ENCODE assay signal across 14 cellular contexts in genomic region chr7:132393789-132394261, GRCh38.
DNase-seq lines count a peak whose midpoint lies in the region; ATAC-seq and TF ChIP-seq lines count a peak whose summit lies in the region.
"Had no signal": no experiment of that assay in that cellular context is flagged by ENCODE, and none has a peak within 500 bp of the region (broad histone marks: within the 10 kb centered on the region; RNA-seq: fewer than 3 reads in every experiment).

No MANE protein-coding gene starts in this region.

- ATAC-seq in GM21786 (IDR thresholded peaks at IDR 0.05; ENCODE audit: unreplicated experiment), result no peak

- H3K27me3 ChIP-seq in BE2C (no peaks in the 10 kb centered on the region), ovary (no peaks in the 10 kb centered on the region), dorsolateral prefrontal cortex (no peaks in the 10 kb centered on the region)
- H3K27me3 ChIP-seq: BLaER1 had no signal

- TF ChIP-seq CTCF in BE2C (IDR thresholded peaks at IDR 0.05; ENCODE audit: low read depth, low read length) (no peak), glutamatergic neuron (IDR thresholded peaks at IDR 0.05; ENCODE audit: partially characterized antibody, unreplicated experiment) (no peak), ovary (IDR thresholded peaks at IDR 0.05) (no peak), dorsolateral prefrontal cortex (IDR thresholded peaks at IDR 0.05 in 54 of 56, conservative IDR thresholded peaks at IDR 0.05 in 2 of 56; ENCODE audit: low read depth in 1 of 56, partially characterized antibody in 56 of 56) (no peak)

- H3K27ac ChIP-seq in ovary, result peak overlapping the region in 1 of 2 donors; percentile 7
- no peak overlapping the region for H3K27ac ChIP-seq in dorsolateral prefrontal cortex
- H3K27ac ChIP-seq: BLaER1 had no signal

- H3K9me3 ChIP-seq in BE2C (no peaks in the 10 kb centered on the region), ovary (no peaks in the 10 kb centered on the region)
- H3K9me3 ChIP-seq: BLaER1 had no signal

- no peaks in the 10 kb centered on the region for H3K36me3 Mint-ChIP-seq in glutamatergic neuron (ENCODE audit: unreplicated experiment)
- H3K36me3 Mint-ChIP-seq: naive B cell had no signal

- DNase-seq in BE2C, result peak; percentile 73
- DNase-seq in RPMI7951 (ENCODE audit: low read depth), result peak; percentile 20
- DNase-seq in glutamatergic neuron, result no peak
- peak; percentile 66 to 78 (median 75) for DNase-seq in ovary
- DNase-seq in retina, result no peak
- no peak for DNase-seq in ecto neural progenitor cell (ENCODE audit: low spot score)
- DNase-seq in dorsolateral prefrontal cortex, result no peak
- DNase-seq: H9; KG1; naive B cell; stimulated activated naive CD4-positive, alpha-beta T cell treated with Interleukin-2 at 50 U/mL for 16 hours had no signal

- TF ChIP-seq POLR2A in ovary (IDR thresholded peaks at IDR 0.05), result no peak

- H3K27me3 Mint-ChIP-seq in glutamatergic neuron (ENCODE audit: unreplicated experiment), result peaks cover 9% of the 10 kb centered on the region

- peaks cover 2% of the 10 kb centered on the region for H3K9me3 Mint-ChIP-seq in glutamatergic neuron (ENCODE audit: unreplicated experiment)
- H3K9me3 Mint-ChIP-seq: activated naive CD4-positive, alpha-beta T cell treated with anti-CD3 and anti-CD28 coated beads for 36 hours; H9 had no signal

- H3K4me3 ChIP-seq in BE2C (ENCODE audit: low read depth, low read length) (no peak overlapping the region), ovary (no peak overlapping the region), dorsolateral prefrontal cortex (peak overlapping the region in 1 of 59 donors; percentile 12)
- H3K4me3 ChIP-seq: BLaER1 had no signal

- H3K4me1 Mint-ChIP-seq in glutamatergic neuron (ENCODE audit: low read depth, unreplicated experiment), result peaks cover 38% of the 10 kb centered on the region
- H3K4me1 Mint-ChIP-seq: naive B cell had no signal

- H3K36me3 ChIP-seq in BE2C, result no peaks in the 10 kb centered on the region
- no peaks in the 10 kb centered on the region for H3K36me3 ChIP-seq in ovary
- H3K36me3 ChIP-seq: BLaER1 had no signal

- H3K4me3 Mint-ChIP-seq in glutamatergic neuron (ENCODE audit: unreplicated experiment), result no peak overlapping the region
- H3K4me3 Mint-ChIP-seq: activated naive CD4-positive, alpha-beta T cell treated with anti-CD3 and anti-CD28 coated beads for 36 hours; H9 had no signal

- H3K4me1 ChIP-seq in BE2C (peaks cover 41% of the 10 kb centered on the region), ovary (ENCODE audit: insufficient read depth) (peaks cover 9% of the 10 kb centered on the region)

- H3K27ac Mint-ChIP-seq in glutamatergic neuron (ENCODE audit: unreplicated experiment), result peak overlapping the region; percentile 15
- H3K27ac Mint-ChIP-seq: activated naive CD4-positive, alpha-beta T cell treated with anti-CD3 and anti-CD28 coated beads for 36 hours; naive B cell had no signal

- 33 to 42% (median 35%) methylated on average over 9 of the region's 9 CpGs for WGBS in ovary, 3 donors

- no peak for TF ChIP-seq EP300 in ovary (IDR thresholded peaks at IDR 0.05)

- intact Hi-C loops in ovary (cut with DNase I), result no loop called here
- intact Hi-C loops in dorsolateral prefrontal cortex (cut with DNase I), result no loop called here

Comparison
In these comparisons a context has a peak if more than half of its experiments do, and no peak if none do; other contexts are left out.
1. DNase-seq: peak in BE2C (single experiment), RPMI7951 (single experiment) and ovary (5 of 5); none in glutamatergic neuron (single experiment), retina (single experiment), ecto neural progenitor cell (single experiment) and dorsolateral prefrontal cortex (0 of 10).